In the genomic region with DNA sequence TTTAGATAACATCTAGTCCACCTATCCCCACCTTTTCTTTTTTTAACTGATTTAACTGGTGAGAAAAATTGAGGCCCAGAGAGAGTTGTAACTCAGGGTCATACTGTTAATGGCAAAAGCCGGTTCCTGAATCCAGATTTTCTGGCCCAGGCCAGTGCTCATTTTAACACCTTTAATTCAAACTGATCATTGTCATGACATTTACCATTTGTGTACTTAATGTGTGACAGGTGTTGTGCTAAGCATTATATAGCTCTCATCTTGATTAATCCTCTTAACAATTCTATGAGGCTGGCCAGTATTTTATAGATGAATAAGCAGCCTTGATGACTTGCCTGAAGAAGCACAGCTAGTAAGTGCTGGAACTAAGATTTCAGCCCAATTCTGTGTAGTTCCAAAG, we compare ENCODE assay signal across 21 cellular contexts.
"Had no signal": no experiment of that assay in that cellular context is flagged by ENCODE, and none has a peak within 500 bp of the region (broad histone marks: within the 10 kb centered on the region; RNA-seq: fewer than 3 reads in every experiment).

No MANE protein-coding gene starts in this region.

- H3K9me3 ChIP-seq: thoracic aorta, upper lobe of left lung had no signal

- ATAC-seq: activated CD4-positive, alpha-beta T cell treated with anti-CD3 and anti-CD28 coated beads for 36 hours; activated T-cell treated with anti-CD3 and anti-CD28 coated beads, Interleukin-2, amount 50 U/mL, for 4 hours; left ventricle myocardium superior; naive thymus-derived CD8-positive, alpha-beta T cell had no signal

- DNase-seq: activated B cell treated with CpG ODN at 0.5 μM for 24 hours; activated CD4-positive, alpha-beta T cell treated with anti-CD3 and anti-CD28 coated beads for 36 hours; activated CD4-positive, alpha-beta T cell treated with anti-CD3 and anti-CD28 coated beads, Interleukin-2, amount 50 U/mL, for 48 hours; activated CD8-positive, alpha-beta memory T cell treated with anti-CD3 and anti-CD28 coated beads, Interleukin-2, amount 50 U/mL, for 48 hours; activated naive CD4-positive, alpha-beta T cell treated with Interleukin-2 at 50 U/mL for 16 hours; activated naive CD8-positive, alpha-beta T cell treated with anti-CD3 and anti-CD28 coated beads for 36 hours; activated T-cell treated with anti-CD3 and anti-CD28 coated beads, Interleukin-2, amount 50 U/mL, for 4 hours; cerebellar nuclear complex; endodermal cell; immature natural killer cell; left ventricle myocardium superior; mammary epithelial cell; naive thymus-derived CD8-positive, alpha-beta T cell; stimulated activated CD4-positive, alpha-beta T cell treated with anti-CD3 and anti-CD28 coated beads, Interleukin-4, amount 100 ng/mL, for 24 hours; stimulated activated naive CD4-positive, alpha-beta T cell treated with Interleukin-2 at 50 U/mL for 16 hours; T-helper 9 cell; upper lobe of left lung had no signal

- H3K27ac ChIP-seq: coronary artery, hepatocyte, neural progenitor cell, thoracic aorta had no signal

- H3K9ac ChIP-seq: neural progenitor cell had no signal

- H3K36me3 ChIP-seq: neural progenitor cell had no signal

- H3K4me1 ChIP-seq: neural progenitor cell had no signal

- H3K27me3 ChIP-seq: hepatocyte, neural progenitor cell, upper lobe of left lung had no signal

- H3K4me3 ChIP-seq: coronary artery, hepatocyte, neural progenitor cell, thoracic aorta, upper lobe of left lung had no signal

- H3K4me2 ChIP-seq: hepatocyte, neural progenitor cell had no signal

- H2AFZ ChIP-seq: hepatocyte, neural progenitor cell had no signal
